8 cellular contexts compared by ENCODE assay signal in the genomic region with DNA sequence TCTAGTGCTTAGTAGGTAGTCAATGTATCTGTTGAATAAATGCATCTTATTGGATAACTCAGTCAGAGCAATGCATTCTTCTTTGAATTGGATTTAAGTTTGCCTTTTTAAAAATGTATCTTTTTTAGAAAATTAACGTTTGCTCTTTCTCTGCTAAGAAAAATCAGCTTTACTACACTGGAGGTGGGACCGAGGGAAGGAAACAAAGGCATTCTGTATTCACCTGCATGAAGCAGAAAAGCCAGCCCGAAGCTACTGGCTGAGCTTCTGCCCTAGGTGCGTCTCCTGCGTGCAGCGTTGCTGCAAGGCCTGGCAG. TPM values are rescaled to one million over a fixed set of nuclear protein-coding genes. Genes with fewer than 3 reads are reported as not detected.
DNase-seq lines count a peak whose midpoint lies in the region; ATAC-seq and TF ChIP-seq lines count a peak whose summit lies in the region.

No MANE protein-coding gene starts in this region.

- H3K9me3 ChIP-seq in PC-3 (ENCODE audit: low read length) (no peaks in the 10 kb centered on the region), parathyroid adenoma (ENCODE audit: control insufficient read depth, low read length) (no peaks in the 10 kb centered on the region)

- peak overlapping the region; percentile 72 for H3K4me2 ChIP-seq in PC-3 (ENCODE audit: low read length)
- H3K4me2 ChIP-seq in parathyroid adenoma (ENCODE audit: low read length): peak overlapping the region; percentile 77

- H3K4me3 ChIP-seq in PC-3 (ENCODE audit: low read length) (peak overlapping the region; percentile 44), parathyroid adenoma (ENCODE audit: low read depth, low read length) (peak overlapping the region; percentile 64)

- H3K27ac Mint-ChIP-seq in Calu3 (ENCODE audit: unreplicated experiment): peak overlapping the region; percentile 100

- no peaks in the 10 kb centered on the region for H3K27me3 Mint-ChIP-seq in Calu3 (ENCODE audit: unreplicated experiment)

- ATAC-seq in PC-3 (no peak), GM18870 (IDR thresholded peaks at IDR 0.05; ENCODE audit: unreplicated experiment) (no peak), GM19023 (IDR thresholded peaks at IDR 0.05; ENCODE audit: unreplicated experiment) (no peak), HG03025 (IDR thresholded peaks at IDR 0.05; ENCODE audit: low FRiP score, unreplicated experiment) (no peak)

- H3K9ac ChIP-seq in PC-3 (ENCODE audit: low read length) (peak overlapping the region; percentile 64), parathyroid adenoma (no peak overlapping the region)

- no peaks in the 10 kb centered on the region for H3K9me2 ChIP-seq in PC-3 (replicated peaks; ENCODE audit: low read length)

- TSS peak; percentile 81 for BruUV-seq in Calu3 (replicated peaks; lab: Mats Ljungman, UMichigan)
- BruUV-seq in PC-3 (replicated peaks; lab: Mats Ljungman, UMichigan): TSS peak; percentile 60

- H3K4me1 ChIP-seq in PC-3 (ENCODE audit: insufficient read depth, low read length) (peaks cover 57% of the 10 kb centered on the region), parathyroid adenoma (peaks cover 2% of the 10 kb centered on the region)

- H3K9me3 Mint-ChIP-seq in Calu3 (ENCODE audit: low read depth, unreplicated experiment): no peaks in the 10 kb centered on the region

- peaks cover 48% of the 10 kb centered on the region for H3K4me1 Mint-ChIP-seq in Calu3 (ENCODE audit: low read depth, unreplicated experiment)

- intact Hi-C loops in Calu3 (cut with micrococcal nuclease; ENCODE audit: unreplicated experiment): no loop called here
- intact Hi-C loops in PC-3 (cut with micrococcal nuclease): loop anchor here (1.0 kb wide), 3 partner anchors 18 to 176 kb away; a partner anchor contains a TSS

- H3K27me3 ChIP-seq in PC-3 (ENCODE audit: low read length) (no peaks in the 10 kb centered on the region), parathyroid adenoma (ENCODE audit: control insufficient read depth, insufficient read depth, low read length) (no peaks in the 10 kb centered on the region)

- peak overlapping the region; percentile 82 for H3K4me3 Mint-ChIP-seq in Calu3 (ENCODE audit: low read depth, unreplicated experiment)

- CTCF ChIA-PET in Calu3 (lab: Charles Lee): interaction anchor here (0.8 to 2.1 kb wide), 7 partner anchors 8 to 176 kb away, joined by 3 to 14 read pairs (median 3); no protein-coding TSS in a partner anchor
- CTCF ChIA-PET in PC-3 (lab: Charles Lee): interaction anchor here (0.7 to 1.9 kb wide), 4 partner anchors 9 to 29 kb away, joined by 3 to 17 read pairs (median 8); no protein-coding TSS in a partner anchor

- TF ChIP-seq CTCF in Calu3 (IDR thresholded peaks at IDR 0.05; ENCODE audit: unreplicated experiment): no peak
- no peak for TF ChIP-seq CTCF in PC-3 (conservative IDR thresholded peaks at IDR 0.05; ENCODE audit: low read depth, low read length)
- TF ChIP-seq CTCF in parathyroid adenoma (IDR thresholded peaks at IDR 0.05): no peak

- peaks cover 39% of the 10 kb centered on the region for H3K36me3 Mint-ChIP-seq in Calu3 (ENCODE audit: insufficient read depth, unreplicated experiment)

- DNase-seq in Calu3 (no peak), PC-3 (no peak), epithelial cell of prostate (ENCODE audit: low read depth, low spot score) (no peak), middle frontal gyrus (ENCODE audit: extremely low spot score, low spot score) (no peak)

- H4K20me1 ChIP-seq in PC-3 (ENCODE audit: low read length): no peaks in the 10 kb centered on the region

- peak overlapping the region; percentile 94 for H3K27ac ChIP-seq in PC-3 (ENCODE audit: low read length)
- peak overlapping the region; percentile 99 for H3K27ac ChIP-seq in epithelial cell of prostate
- H3K27ac ChIP-seq in parathyroid adenoma: peak overlapping the region; percentile 94

- peak overlapping the region; percentile 42 for H2AFZ ChIP-seq in PC-3 (ENCODE audit: low read length)
- peak overlapping the region; percentile 91 for H2AFZ ChIP-seq in parathyroid adenoma

- peaks cover 39% of the 10 kb centered on the region for H3F3A ChIP-seq in PC-3 (ENCODE audit: low read length, unreplicated experiment)

- H3K79me2 ChIP-seq in PC-3 (ENCODE audit: low read length): peaks cover 23% of the 10 kb centered on the region
- H3K79me2 ChIP-seq in parathyroid adenoma: no peaks in the 10 kb centered on the region

- H3K36me3 ChIP-seq in PC-3 (ENCODE audit: low read depth, low read length) (no peaks in the 10 kb centered on the region), parathyroid adenoma (ENCODE audit: control insufficient read depth, insufficient read depth, low read length) (no peaks in the 10 kb centered on the region)

- POLR2A ChIA-PET in PC-3 (lab: Charles Lee; ENCODE audit: unreplicated experiment): interaction anchor here (0.5 to 2.4 kb wide), 14 partner anchors 8 to 710 kb away, joined by 3 to 37 read pairs (median 5); no protein-coding TSS in a partner anchor

RNA-seq across cellular contexts. Expression of a gene that starts 22.2 kb away (rescaled TPM):
- total RNA-seq in Calu3 (2022): 1,388 and 1,455 TPM in 2 replicates
- 956 and 1,010 TPM in 2 replicates for total RNA-seq in PC-3 (2014; rRNA removed)
